In genomic region chr10:78339251-78339650, GRCh38 we compare ENCODE assay signal across 23 cellular contexts.
DNase-seq lines count a peak whose midpoint lies in the region; TF ChIP-seq lines count a peak whose summit lies in the region.
"Had no signal": no experiment of that assay in that cellular context is flagged by ENCODE, and none has a peak within 500 bp of the region (broad histone marks: within the 10 kb centered on the region; RNA-seq: fewer than 3 reads in every experiment).

No MANE protein-coding gene starts in this region.

- no peak overlapping the region for H3K56ac ChIP-seq in mesendoderm (ENCODE audit: low read length)

- H3K4me3 ChIP-seq in lower leg skin (ENCODE audit: low read depth, poor library complexity, severe bottlenecking) (no peak overlapping the region), mesendoderm (ENCODE audit: low read length) (no peak overlapping the region)
- H3K4me3 ChIP-seq: BLaER1 treated with 17β-estradiol and CSF1 and Interleukin-3, amounts not matched to agents 10 nM and 100 nM; heart left ventricle had no signal

- H3K27me3 ChIP-seq in mesendoderm (ENCODE audit: insufficient read depth, low read length, poor library complexity) = no peaks in the 10 kb centered on the region
- H3K27me3 ChIP-seq: BLaER1 treated with 17β-estradiol and CSF1 and Interleukin-3, amounts not matched to agents 10 nM and 100 nM; heart left ventricle had no signal

- H2BK120ac ChIP-seq in mesendoderm (ENCODE audit: low read depth, low read length) = no peak overlapping the region

- no peaks in the 10 kb centered on the region for H3K36me3 ChIP-seq in mesendoderm (ENCODE audit: control insufficient read depth, insufficient read depth, low read length)
- H3K36me3 ChIP-seq: BLaER1 treated with 17β-estradiol and CSF1 and Interleukin-3, amounts not matched to agents 10 nM and 100 nM; heart left ventricle had no signal

- no peak overlapping the region for H3K4ac ChIP-seq in mesendoderm (ENCODE audit: low read depth, low read length)

- no peak overlapping the region for H3K23ac ChIP-seq in mesendoderm (ENCODE audit: low read length)

- no peak overlapping the region for H2BK15ac ChIP-seq in mesendoderm (replicated peaks; ENCODE audit: low read depth)

- peaks cover 2% of the 10 kb centered on the region for H3K27me3 Mint-ChIP-seq in brain
- H3K27me3 Mint-ChIP-seq: activated CD4-positive, alpha-beta T cell treated with anti-CD3 and anti-CD28 coated beads, Interleukin-2, amount 10 ng/mL, durations not matched to agents 7 days and 5 days; activated naive CD8-positive, alpha-beta T cell treated with anti-CD3 and anti-CD28 coated beads for 36 hours had no signal

- H3K79me2 ChIP-seq in mesendoderm (ENCODE audit: control insufficient read depth, insufficient read depth, low read length) = no peaks in the 10 kb centered on the region

- TF ChIP-seq CTCF in brain (conservative IDR thresholded peaks at IDR 0.05) (no peak), lower leg skin (IDR thresholded peaks at IDR 0.05) (no peak)

- no peak overlapping the region for H3K4me3 Mint-ChIP-seq in brain
- H3K4me3 Mint-ChIP-seq: activated CD4-positive, alpha-beta T cell treated with anti-CD3 and anti-CD28 coated beads, Interleukin-2, amount 10 ng/mL, durations not matched to agents 7 days and 5 days; activated naive CD8-positive, alpha-beta T cell treated with anti-CD3 and anti-CD28 coated beads for 36 hours; activated T-helper 17 cell treated with anti-CD3 and anti-CD28 coated beads, Interleukin-2, amount 50 U/mL, for 72 hours; naive B cell had no signal

- H3K79me1 ChIP-seq in mesendoderm (ENCODE audit: low read length) = no peaks in the 10 kb centered on the region

- H3K27ac Mint-ChIP-seq in brain = peak overlapping the region in 3 of 5 experiments; percentile 22 to 40 (median 39)
- H3K27ac Mint-ChIP-seq: activated CD4-positive, alpha-beta T cell treated with anti-CD3 and anti-CD28 coated beads, Interleukin-2, amount 10 ng/mL, durations not matched to agents 7 days and 5 days; activated naive CD8-positive, alpha-beta T cell treated with anti-CD3 and anti-CD28 coated beads for 36 hours; activated T-helper 17 cell treated with anti-CD3 and anti-CD28 coated beads, Interleukin-2, amount 50 U/mL, for 72 hours; naive B cell had no signal

- H3K4me1 ChIP-seq in mesendoderm (ENCODE audit: control insufficient read depth, low read depth, low read length) = no peaks in the 10 kb centered on the region
- H3K4me1 ChIP-seq: Caco-2 had no signal

- peaks cover 0 to 10% (median 3%) of the 10 kb centered on the region in 5 experiments for H3K9me3 Mint-ChIP-seq in brain
- H3K9me3 Mint-ChIP-seq: activated CD4-positive, alpha-beta T cell treated with anti-CD3 and anti-CD28 coated beads, Interleukin-2, amount 10 ng/mL, durations not matched to agents 7 days and 5 days; activated naive CD8-positive, alpha-beta T cell treated with anti-CD3 and anti-CD28 coated beads for 36 hours; activated T-helper 17 cell treated with anti-CD3 and anti-CD28 coated beads, Interleukin-2, amount 50 U/mL, for 72 hours had no signal

- no peak overlapping the region for H4K5ac ChIP-seq in mesendoderm (ENCODE audit: low read length)

- no peak overlapping the region for H3K4me2 ChIP-seq in mesendoderm (ENCODE audit: low read length)
- H3K4me2 ChIP-seq: BLaER1 treated with 17β-estradiol and CSF1 and Interleukin-3, amounts not matched to agents 10 nM and 100 nM had no signal

- no peak overlapping the region for H2BK5ac ChIP-seq in mesendoderm (ENCODE audit: low read length)

- H3K27ac ChIP-seq in mesendoderm (ENCODE audit: low read depth, low read length) = no peak overlapping the region
- H3K27ac ChIP-seq: BLaER1 treated with 17β-estradiol and CSF1 and Interleukin-3, amounts not matched to agents 10 nM and 100 nM; heart left ventricle; VCaP had no signal

- 32 to 41% methylated on average over 4 of the region's 4 CpGs for WGBS in lower leg skin, 2 donors
- WGBS in mesendoderm (ENCODE audit: extremely low coverage, insufficient coverage, low lambda C conversion rate) = no CpG with 5 or more reads among the region's 4 CpGs

- no peak overlapping the region for H3K18ac ChIP-seq in mesendoderm (ENCODE audit: low read length)

- peak; percentile 62 for DNase-seq in Ammon's horn (ENCODE audit: low spot score)
- DNase-seq in lower leg skin (ENCODE audit: low spot score in 2 of 2) = peak; percentile 10 to 52
- DNase-seq in putamen (ENCODE audit: low spot score) = peak; percentile 46
- no peak for DNase-seq in mesendoderm
- DNase-seq in T-helper 2 cell = no peak
- no peak for DNase-seq in HEK293T (ENCODE audit: extremely low spot score)
- no peak for DNase-seq in NCI-H82 treated with DMSO at 0.1 percent for 48 hours (lab: John Stamatoyannopoulos, UW; ENCODE audit: unreplicated experiment)
- DNase-seq: ACHN; activated CD4-positive, alpha-beta T cell treated with anti-CD3 and anti-CD28 coated beads, Interleukin-2, amount 10 ng/mL, durations not matched to agents 7 days and 5 days; activated naive CD8-positive, alpha-beta T cell treated with anti-CD3 and anti-CD28 coated beads for 36 hours; Caco-2; central memory CD4-positive, alpha-beta T cell; DMS79 treated with DMSO at 0.1 percent for 48 hours; HCEC 1CT; mesenchymal stem cell; naive B cell; NCI-H1694 treated with DMSO at 0.1 percent for 48 hours; NCI-H748 treated with DMSO at 0.1 percent for 48 hours had no signal

- H3K4me1 Mint-ChIP-seq in brain = peaks cover 32% of the 10 kb centered on the region
- H3K4me1 Mint-ChIP-seq: activated CD4-positive, alpha-beta T cell treated with anti-CD3 and anti-CD28 coated beads, Interleukin-2, amount 10 ng/mL, durations not matched to agents 7 days and 5 days; activated naive CD8-positive, alpha-beta T cell treated with anti-CD3 and anti-CD28 coated beads for 36 hours; activated T-helper 17 cell treated with anti-CD3 and anti-CD28 coated beads, Interleukin-2, amount 50 U/mL, for 72 hours; naive B cell had no signal

- no peak overlapping the region for H4K8ac ChIP-seq in mesendoderm (ENCODE audit: low read depth, low read length)

- no peak for TF ChIP-seq POLR2A in lower leg skin (IDR thresholded peaks at IDR 0.05)

- no peak overlapping the region for H2AK5ac ChIP-seq in mesendoderm (ENCODE audit: low read length)

- intact Hi-C loops in lower leg skin (cut with DNase I; ENCODE audit: low total_unique reads) = no loop called here

- no peaks in the 10 kb centered on the region for H3K36me3 Mint-ChIP-seq in brain
- H3K36me3 Mint-ChIP-seq: activated naive CD8-positive, alpha-beta T cell treated with anti-CD3 and anti-CD28 coated beads for 36 hours; naive B cell had no signal

- H3K9ac ChIP-seq in mesendoderm (ENCODE audit: low read length) = no peak overlapping the region
- H3K9ac ChIP-seq: BLaER1 treated with 17β-estradiol and CSF1 and Interleukin-3, amounts not matched to agents 10 nM and 100 nM had no signal

- CTCF ChIA-PET in HEK293T (lab: Yijun Ruan, JAX) = no interaction called here

- POLR2A ChIA-PET in HEK293T (lab: Yijun Ruan, JAX) = no interaction called here

TF ChIP-seq in HEK293T, 16 proteins besides CTCF, POLR2A, EP300 and RAD21:
- TF ChIP-seq ZNF384 (IDR thresholded peaks at IDR 0.05) = no peak
- no peak for TF ChIP-seq ELF4 (IDR thresholded peaks at IDR 0.05)
- no peak for TF ChIP-seq FOXA1 (IDR thresholded peaks at IDR 0.05)
- no peak for TF ChIP-seq HDGF (IDR thresholded peaks at IDR 0.05; ENCODE audit: borderline replicate concordance)
- TF ChIP-seq FOXK2 (IDR thresholded peaks at IDR 0.05) = no peak
- no peak for TF ChIP-seq PKNOX1 (IDR thresholded peaks at IDR 0.05)
- TF ChIP-seq L3MBTL2 (conservative IDR thresholded peaks at IDR 0.05) = no peak
- TF ChIP-seq FOXM1 (IDR thresholded peaks at IDR 0.05; ENCODE audit: borderline replicate concordance) = no peak
- no peak for TF ChIP-seq SP1 (IDR thresholded peaks at IDR 0.05)
- no peak for TF ChIP-seq CTBP1 (IDR thresholded peaks at IDR 0.05; ENCODE audit: borderline replicate concordance)
- no peak for TF ChIP-seq SUZ12 (IDR thresholded peaks at IDR 0.05)
- no peak for TF ChIP-seq NFRKB (IDR thresholded peaks at IDR 0.05)
- no peak for TF ChIP-seq ARNT (IDR thresholded peaks at IDR 0.05)
- TF ChIP-seq LEF1 (IDR thresholded peaks at IDR 0.05; ENCODE audit: borderline replicate concordance) = no peak
- no peak for TF ChIP-seq TARDBP (IDR thresholded peaks at IDR 0.05)
- TF ChIP-seq BHLHE40 (IDR thresholded peaks at IDR 0.05; ENCODE audit: borderline replicate concordance) = no peak

Comparison
In these comparisons a context has a peak if more than half of its experiments do, and no peak if none do; other contexts are left out.
1. DNase-seq: peak in Ammon's horn (single experiment), lower leg skin (2 of 2) and putamen (single experiment); none in mesendoderm (single experiment), T-helper 2 cell (0 of 5), HEK293T (single experiment) and NCI-H82 treated with DMSO at 0.1 percent for 48 hours (single experiment).